Comparison of ENCODE assay signal across 16 cellular contexts in genomic region chr18:63179422-63179821, GRCh38.
DNase-seq lines count a peak whose midpoint lies in the region; ATAC-seq and TF ChIP-seq lines count a peak whose summit lies in the region.
"Had no signal": no experiment of that assay in that cellular context is flagged by ENCODE, and none has a peak within 500 bp of the region (broad histone marks: within the 10 kb centered on the region; RNA-seq: fewer than 3 reads in every experiment).

No MANE protein-coding gene starts in this region.

- peaks cover 20% of the 10 kb centered on the region for H3K36me3 ChIP-seq in DND-41 (ENCODE audit: insufficient read depth, low read length)
- H3K36me3 ChIP-seq in hepatocyte (replicated peaks; ENCODE audit: insufficient read depth, low read depth) = no peaks in the 10 kb centered on the region
- no peaks in the 10 kb centered on the region for H3K36me3 ChIP-seq in suprapubic skin
- H3K36me3 ChIP-seq: neutrophil had no signal

- CTCF ChIA-PET in T-cell (lab: Charles Lee) = interaction anchor here (1.0 to 1.1 kb wide), 2 partner anchors 17 to 143 kb away, joined by 3 read pairs; no protein-coding TSS in a partner anchor

- no peaks in the 10 kb centered on the region for H3K9me2 ChIP-seq in hepatocyte (replicated peaks; ENCODE audit: insufficient read depth)

- H3K27me3 Mint-ChIP-seq in T-cell (no peaks in the 10 kb centered on the region), glutamatergic neuron (ENCODE audit: unreplicated experiment) (no peaks in the 10 kb centered on the region)

- TF ChIP-seq CTCF in DND-41 (IDR thresholded peaks at IDR 0.05; ENCODE audit: borderline replicate concordance, extremely low read depth, low read length, poor library complexity, severe bottlenecking) (no peak), hepatocyte (IDR thresholded peaks at IDR 0.05; ENCODE audit: poor library complexity) (no peak), suprapubic skin (IDR thresholded peaks at IDR 0.05) (no peak), omental fat pad (IDR thresholded peaks at IDR 0.05) (no peak), glutamatergic neuron (IDR thresholded peaks at IDR 0.05; ENCODE audit: partially characterized antibody, unreplicated experiment) (no peak)

- 94% methylated on average over 9 of the region's 9 CpGs for WGBS in hepatocyte (ENCODE audit: low lambda C conversion rate, missing lambda C conversion rate)
- WGBS in suprapubic skin = 97% methylated on average over 9 of the region's 9 CpGs

- H3K27ac ChIP-seq in DND-41 (ENCODE audit: low read length) = 0 out of 2 replicates have a peak overlapping the region, but pooled peaks have one; percentile 8
- peak overlapping the region; percentile 72 for H3K27ac ChIP-seq in hepatocyte
- H3K27ac ChIP-seq in suprapubic skin = peak overlapping the region; percentile 67
- H3K27ac ChIP-seq: neutrophil had no signal

- H3K4me3 Mint-ChIP-seq in T-cell (no peak overlapping the region), glutamatergic neuron (ENCODE audit: unreplicated experiment) (no peak overlapping the region)
- H3K4me3 Mint-ChIP-seq: T-helper 1 cell treated with Interleukin-12 subunit alpha and Interleukin-12 subunit beta and Interleukin-4 antibody, amounts not matched to agents 30 μg/mL and 1 μg/mL, for 36 hours had no signal

- ATAC-seq in DND-41 (ENCODE audit: insufficient read depth, low read depth) (no peak), T-cell (replicated peaks in 1 of 4) (no peak), omental fat pad (ENCODE audit: low FRiP score) (no peak), sciatic nerve (no peak)

- H3K27ac Mint-ChIP-seq in T-cell (peak overlapping the region; percentile 50 to 56), glutamatergic neuron (ENCODE audit: unreplicated experiment) (no peak overlapping the region)

- H3K27me3 ChIP-seq in DND-41 (ENCODE audit: insufficient read depth, low read length, poor library complexity) = no peaks in the 10 kb centered on the region
- H3K27me3 ChIP-seq in hepatocyte = no peaks in the 10 kb centered on the region
- no peaks in the 10 kb centered on the region for H3K27me3 ChIP-seq in suprapubic skin
- H3K27me3 ChIP-seq: neutrophil had no signal

- H3K79me2 ChIP-seq in DND-41 (ENCODE audit: insufficient read depth, low read length) = peaks cover 97% of the 10 kb centered on the region
- no peaks in the 10 kb centered on the region for H3K79me2 ChIP-seq in hepatocyte

- POLR2A ChIA-PET in T-cell (lab: Charles Lee) = interaction anchor here in 1 of 2 donors (0.5 kb wide), 1 partner anchor 94 kb away, joined by 4 read pairs; no protein-coding TSS in a partner anchor

- peaks cover 35% of the 10 kb centered on the region for H3K36me3 Mint-ChIP-seq in T-cell
- H3K36me3 Mint-ChIP-seq in glutamatergic neuron (ENCODE audit: unreplicated experiment) = no peaks in the 10 kb centered on the region

- no peaks in the 10 kb centered on the region for H3K9me3 ChIP-seq in DND-41 (ENCODE audit: insufficient read depth, low read length, severe bottlenecking)
- H3K9me3 ChIP-seq in hepatocyte (ENCODE audit: low read depth) = no peaks in the 10 kb centered on the region
- H3K9me3 ChIP-seq in suprapubic skin = no peaks in the 10 kb centered on the region
- H3K9me3 ChIP-seq: neutrophil had no signal

- TF ChIP-seq EP300 in suprapubic skin (IDR thresholded peaks at IDR 0.05) = no peak

- no peak overlapping the region for H3K9ac ChIP-seq in DND-41 (ENCODE audit: low read depth, low read length)

- H3K4me3 ChIP-seq in DND-41 (ENCODE audit: low read depth in 1 of 2, low read length in 2 of 2) (no peak overlapping the region), hepatocyte (no peak overlapping the region), suprapubic skin (no peak overlapping the region)

- no peak overlapping the region for H2AFZ ChIP-seq in DND-41 (ENCODE audit: low read depth, low read length)
- H2AFZ ChIP-seq in hepatocyte = no peak overlapping the region

- intact Hi-C loops in sciatic nerve (cut with DNase I) = no loop called here

- no peak for TF ChIP-seq POLR2A in suprapubic skin (IDR thresholded peaks at IDR 0.05)

- H3K4me1 Mint-ChIP-seq in T-cell = peaks cover 74 to 83% (median 74%) of the 10 kb centered on the region in 3 donors
- H3K4me1 Mint-ChIP-seq in glutamatergic neuron (ENCODE audit: low read depth, unreplicated experiment) = peaks cover 19% of the 10 kb centered on the region

- peaks cover 25% of the 10 kb centered on the region for H3K4me1 ChIP-seq in DND-41 (ENCODE audit: insufficient read depth, low read length)
- peaks cover 46% of the 10 kb centered on the region for H3K4me1 ChIP-seq in hepatocyte (ENCODE audit: insufficient read depth)
- H3K4me1 ChIP-seq in suprapubic skin = peaks cover 45% of the 10 kb centered on the region

- H3K9me3 Mint-ChIP-seq in T-cell (no peaks in the 10 kb centered on the region), glutamatergic neuron (ENCODE audit: unreplicated experiment) (peaks cover 1% of the 10 kb centered on the region)
- H3K9me3 Mint-ChIP-seq: T-helper 1 cell treated with Interleukin-12 subunit alpha and Interleukin-12 subunit beta and Interleukin-4 antibody, amounts not matched to agents 30 μg/mL and 1 μg/mL, for 36 hours had no signal

- DNase-seq in DND-41 = no peak
- DNase-seq in T-cell = no peak
- no peak for DNase-seq in hepatocyte (ENCODE audit: low spot score)
- no peak for DNase-seq in suprapubic skin (ENCODE audit: low spot score in 2 of 2)
- DNase-seq in omental fat pad (ENCODE audit: low spot score) = no peak
- no peak for DNase-seq in sciatic nerve (ENCODE audit: low spot score)
- DNase-seq in glutamatergic neuron = no peak
- DNase-seq: activated effector memory CD4-positive, alpha-beta T cell treated with Interleukin-2 at 50 U/mL for 16 hours; AML-193; aorta; GF-D8; kidney glomerular epithelial cell; SIG-M5; stimulated activated naive CD4-positive, alpha-beta T cell had no signal

- H3K4me2 ChIP-seq in DND-41 (ENCODE audit: insufficient read depth, low read length) = no peak overlapping the region
- peak overlapping the region; percentile 45 for H3K4me2 ChIP-seq in hepatocyte

- H4K20me1 ChIP-seq in DND-41 (ENCODE audit: insufficient read depth, low read length) = peaks cover 45% of the 10 kb centered on the region
- no peaks in the 10 kb centered on the region for H4K20me1 ChIP-seq in hepatocyte (ENCODE audit: insufficient read depth, poor library complexity, severe bottlenecking)

Comparison
In these comparisons a context has a peak if more than half of its experiments do, and no peak if none do; other contexts are left out.
1. H3K27ac ChIP-seq: peak in every context shown above with its lines; median percentile 72 in hepatocyte; 67 in suprapubic skin; 8 in DND-41.